In genomic region chrX:9464435-9465371, GRCh38 we compare ENCODE assay signal across 8 cellular contexts.
DNase-seq lines count a peak whose midpoint lies in the region; ATAC-seq and TF ChIP-seq lines count a peak whose summit lies in the region.

Gene TBL1X (plus strand): TSS chrX:9465058. CDS start chrX:9653587, 188,529 bp downstream.

- TF ChIP-seq CTCF in choroid plexus epithelial cell (conservative IDR thresholded peaks at IDR 0.05; ENCODE audit: low read depth, low read length): no peak

- DNase-seq in CMK (ENCODE audit: low read depth) (peak; percentile 56), MV-4-11 (lab: John Stamatoyannopoulos, UW) (peak; percentile 12), choroid plexus epithelial cell (ENCODE audit: low read depth) (peak; percentile 19), left kidney (ENCODE audit: low read depth, low spot score) (peak; percentile 72), T1000 (lab: John Stamatoyannopoulos, UW) (no peak)
- peak; percentile 49 for DNase-seq in activated CD4-positive, CD25-positive, alpha-beta regulatory T cell treated with anti-CD3 and anti-CD28 coated beads, Interleukin-2, amount 50 U/mL, for 72 hours
- peak; percentile 55 to 59 for DNase-seq in stimulated activated CD4-positive, alpha-beta T cell treated with anti-CD3 and anti-CD28 coated beads, Interleukin-4, amount 100 ng/mL, for 4 hours

- peak within 1 kb of the TSS; percentile 62 for H3K4me3 ChIP-seq in choroid plexus epithelial cell (ENCODE audit: low read depth, low read length)

- ATAC-seq in GM21515 (IDR thresholded peaks at IDR 0.05; ENCODE audit: unreplicated experiment): peak; percentile 34
